Comparison of ENCODE assay signal across 14 cellular contexts in genomic region chr1:59123081-59123675, GRCh38.
"Had no signal": no experiment of that assay in that cellular context is flagged by ENCODE, and none has a peak within 500 bp of the region (broad histone marks: within the 10 kb centered on the region; RNA-seq: fewer than 3 reads in every experiment).

No MANE protein-coding gene starts in this region.

- H3K4me3 Mint-ChIP-seq: activated naive CD4-positive, alpha-beta T cell treated with anti-CD3 and anti-CD28 coated beads, Interleukin-2, amount 50 U/mL, for 24 hours; naive B cell; T-helper 17 cell had no signal

- H3K27me3 ChIP-seq: breast epithelium, gastroesophageal sphincter, tibial nerve, vagina had no signal

- H2AFZ ChIP-seq: parathyroid adenoma had no signal

- H3K4me3 ChIP-seq: breast epithelium, gastroesophageal sphincter, lower lobe of right lung, skin epidermis, tibial nerve, vagina had no signal

- H3K27ac ChIP-seq: breast epithelium, gastroesophageal sphincter, lower lobe of right lung, parathyroid adenoma, tibial nerve, vagina had no signal

- ATAC-seq: gastroesophageal sphincter, left cardiac atrium, lower lobe of right lung, T-helper 17 cell had no signal

- H3K9me3 Mint-ChIP-seq: activated naive CD4-positive, alpha-beta T cell treated with anti-CD3 and anti-CD28 coated beads, Interleukin-2, amount 50 U/mL, for 24 hours had no signal

- H3K27ac Mint-ChIP-seq: activated naive CD4-positive, alpha-beta T cell treated with anti-CD3 and anti-CD28 coated beads, Interleukin-2, amount 50 U/mL, for 24 hours; T-helper 17 cell had no signal

- H3K4me1 Mint-ChIP-seq: naive B cell, T-helper 17 cell had no signal

- H3K9ac ChIP-seq: parathyroid adenoma had no signal

- H3K9me3 ChIP-seq: breast epithelium, gastroesophageal sphincter, lower lobe of right lung, tibial nerve, vagina had no signal

- H3K4me1 ChIP-seq: breast epithelium, gastroesophageal sphincter, lower lobe of right lung, parathyroid adenoma, tibial nerve, vagina had no signal

- DNase-seq: activated CD4-positive, CD25-positive, alpha-beta regulatory T cell; activated effector memory CD4-positive, alpha-beta T cell treated with Interleukin-2 at 50 U/mL for 16 hours; activated T-cell treated with anti-CD3 and anti-CD28 coated beads, Interleukin-2, amount 50 U/mL, for 1 hour; left cardiac atrium; lower lobe of right lung; naive B cell; T-helper 17 cell had no signal

- H3K79me2 ChIP-seq: parathyroid adenoma had no signal

- H3K36me3 ChIP-seq: breast epithelium, gastroesophageal sphincter, lower lobe of right lung, tibial nerve, vagina had no signal
